In the genomic region with DNA sequence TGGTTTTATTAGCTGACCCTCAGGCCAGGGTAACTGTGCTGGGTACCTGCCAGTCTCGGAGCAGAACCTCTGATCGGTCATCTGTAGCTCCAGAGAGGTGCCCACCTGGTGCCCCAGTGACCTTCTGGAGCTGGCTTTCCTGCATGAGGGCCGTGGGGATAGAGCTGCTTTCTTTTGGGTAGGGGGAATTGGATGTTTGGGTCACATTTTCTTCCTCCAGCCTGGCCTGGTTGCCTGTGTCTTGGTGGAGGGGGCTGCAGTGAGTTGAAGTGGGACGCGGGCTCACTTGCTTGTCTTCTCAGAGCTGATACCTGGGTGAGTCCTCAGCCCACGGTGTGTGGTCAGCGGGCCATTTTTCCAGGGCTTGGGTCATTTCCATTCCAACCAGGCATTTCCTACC, we compare ENCODE assay signal across 9 cellular contexts. TPM values are rescaled to one million over a fixed set of nuclear protein-coding genes. Genes with fewer than 3 reads are reported as not detected.
A peak's percentile ranks its signal among the peaks of the same experiment; 100 is the strongest.
DNase-seq lines count a peak whose midpoint lies in the region; ATAC-seq, FAIRE-seq and TF ChIP-seq lines count a peak whose summit lies in the region.
"Had no signal": no experiment of that assay in that cellular context is flagged by ENCODE, and none has a peak within 500 bp of the region (broad histone marks: within the 10 kb centered on the region; RNA-seq: fewer than 3 reads in every experiment).

No MANE protein-coding gene starts in this region.

- H3K27ac Mint-ChIP-seq in activated CD4-positive, alpha-beta T cell treated with anti-CD3 and anti-CD28 coated beads, Interleukin-2, amount 10 ng/mL, durations not matched to agents 7 days and 5 days, result no peak overlapping the region
- peak overlapping the region; percentile 91 for H3K27ac Mint-ChIP-seq in activated B cell treated with CpG ODN at 0.5 μM for 24 hours
- H3K27ac Mint-ChIP-seq in stimulated activated memory B cell treated with anti-CD40 and anti-IgM and Interleukin-4, amounts not matched to agents 10 μg/mL and 1 μg/mL and 100 μg/mL, for 72 hours, result peak overlapping the region; percentile 96

- H3K36me3 Mint-ChIP-seq in activated CD4-positive, alpha-beta T cell treated with anti-CD3 and anti-CD28 coated beads, Interleukin-2, amount 10 ng/mL, durations not matched to agents 7 days and 5 days (ENCODE audit: low read depth), result peaks cover 11% of the 10 kb centered on the region
- peaks cover 19% of the 10 kb centered on the region for H3K36me3 Mint-ChIP-seq in activated B cell treated with CpG ODN at 0.5 μM for 24 hours (ENCODE audit: low read depth)
- H3K36me3 Mint-ChIP-seq in stimulated activated memory B cell treated with anti-CD40 and anti-IgM and Interleukin-4, amounts not matched to agents 10 μg/mL and 1 μg/mL and 100 μg/mL, for 72 hours, result peaks cover 7% of the 10 kb centered on the region

- no peak for ATAC-seq in activated B cell treated with CpG ODN at 0.5 μM for 24 hours (ENCODE audit: low read depth)
- no peak for ATAC-seq in stimulated activated memory B cell treated with anti-CD40 and anti-IgM and Interleukin-4, amounts not matched to agents 10 μg/mL and 1 μg/mL and 100 μg/mL, for 72 hours
- no peak for ATAC-seq in HG03280 (IDR thresholded peaks at IDR 0.05; ENCODE audit: unreplicated experiment)

- peak overlapping the region; percentile 94 for H3K9ac ChIP-seq in keratinocyte (ENCODE audit: control insufficient read depth, extremely low read depth, insufficient read depth, low read length)

- no peaks in the 10 kb centered on the region for H3K27me3 ChIP-seq in keratinocyte (ENCODE audit: control insufficient read depth, extremely low read depth, insufficient read depth, low read length)

- H3K9me3 ChIP-seq in keratinocyte (ENCODE audit: control insufficient read depth, low read depth, low read length), result no peaks in the 10 kb centered on the region

- no peaks in the 10 kb centered on the region for H4K20me1 ChIP-seq in keratinocyte (ENCODE audit: control insufficient read depth, extremely low read depth, insufficient read depth, low read length)

- TF ChIP-seq CTCF in activated B cell treated with CpG ODN at 0.5 μM for 24 hours (IDR thresholded peaks at IDR 0.05) (no peak), keratinocyte (optimal IDR thresholded peaks at IDR 0.05 in 1 of 3, IDR thresholded peaks at IDR 0.05 in 1 of 3, conservative IDR thresholded peaks at IDR 0.05 in 1 of 3; ENCODE audit: extremely low read depth in 1 of 3, insufficient read depth in 2 of 3, low read length in 3 of 3) (no peak)

- H3K4me1 ChIP-seq in keratinocyte (ENCODE audit: control insufficient read depth, extremely low read depth, insufficient read depth, low read length), result peaks cover 51% of the 10 kb centered on the region

- peaks cover 71% of the 10 kb centered on the region for H3K4me1 Mint-ChIP-seq in activated CD4-positive, alpha-beta T cell treated with anti-CD3 and anti-CD28 coated beads, Interleukin-2, amount 10 ng/mL, durations not matched to agents 7 days and 5 days
- peaks cover 55% of the 10 kb centered on the region for H3K4me1 Mint-ChIP-seq in activated B cell treated with CpG ODN at 0.5 μM for 24 hours
- H3K4me1 Mint-ChIP-seq in stimulated activated memory B cell treated with anti-CD40 and anti-IgM and Interleukin-4, amounts not matched to agents 10 μg/mL and 1 μg/mL and 100 μg/mL, for 72 hours, result peaks cover 57% of the 10 kb centered on the region

- peak overlapping the region; percentile 99 for H3K27ac ChIP-seq in keratinocyte (ENCODE audit: control insufficient read depth, insufficient read depth, low read length)

- peak overlapping the region; percentile 83 for H3K4me2 ChIP-seq in keratinocyte (ENCODE audit: control insufficient read depth, extremely low read depth, insufficient read depth, low read depth, low read length)

- intact Hi-C loops in activated B cell treated with CpG ODN at 0.5 μM for 24 hours (cut with micrococcal nuclease), result loop anchor here (2.0 to 5.0 kb wide), 3 partner anchors 105 to 229 kb away; a partner anchor contains a TSS

- H3K4me3 ChIP-seq in keratinocyte (ENCODE audit: control insufficient read depth in 2 of 3, extremely low read depth in 1 of 3, insufficient read depth in 2 of 3, low read depth in 1 of 3, low read length in 3 of 3), result peak overlapping the region in 2 of 3 experiments; percentile 48 to 52

- CTCF ChIA-PET in activated CD4-positive, alpha-beta T cell treated with anti-CD3 and anti-CD28 coated beads, Interleukin-2, amount 10 ng/mL, durations not matched to agents 7 days and 5 days (lab: Charles Lee), result interaction anchor here (1.3 to 2.5 kb wide), 3 partner anchors 10 to 13 kb away, joined by 3 to 11 read pairs (median 3); no protein-coding TSS in a partner anchor
- CTCF ChIA-PET in activated B cell treated with CpG ODN at 0.5 μM for 24 hours (lab: Charles Lee), result interaction anchor here (2.1 kb wide), 1 partner anchor 67 kb away, joined by 10 read pairs; no protein-coding TSS in a partner anchor

- peaks cover 48% of the 10 kb centered on the region for H3K79me2 ChIP-seq in keratinocyte (ENCODE audit: control insufficient read depth, insufficient read depth, low read length)

- H3K9me1 ChIP-seq in keratinocyte (ENCODE audit: control insufficient read depth, extremely low read depth, insufficient read depth, low read length), result peaks cover 8% of the 10 kb centered on the region

- H2AFZ ChIP-seq in keratinocyte (ENCODE audit: control insufficient read depth, low read length), result no peak overlapping the region

- no peak for DNase-seq in activated CD4-positive, alpha-beta T cell treated with anti-CD3 and anti-CD28 coated beads, Interleukin-2, amount 10 ng/mL, durations not matched to agents 7 days and 5 days
- no peak for DNase-seq in activated CD4-positive, alpha-beta T cell treated with anti-CD3 and anti-CD28 coated beads for 1 hour
- no peak for DNase-seq in activated B cell treated with CpG ODN at 0.5 μM for 24 hours
- no peak for DNase-seq in keratinocyte (ENCODE audit: low read depth, low spot score)
- no peak for DNase-seq in NCI-H187 (lab: John Stamatoyannopoulos, UW)
- no peak for DNase-seq in medulla oblongata (ENCODE audit: extremely low spot score)

- no peaks in the 10 kb centered on the region for H3K9me3 Mint-ChIP-seq in activated CD4-positive, alpha-beta T cell treated with anti-CD3 and anti-CD28 coated beads, Interleukin-2, amount 10 ng/mL, durations not matched to agents 7 days and 5 days
- no peaks in the 10 kb centered on the region for H3K9me3 Mint-ChIP-seq in activated B cell treated with CpG ODN at 0.5 μM for 24 hours
- no peaks in the 10 kb centered on the region for H3K9me3 Mint-ChIP-seq in stimulated activated memory B cell treated with anti-CD40 and anti-IgM and Interleukin-4, amounts not matched to agents 10 μg/mL and 1 μg/mL and 100 μg/mL, for 72 hours

- peaks cover 0 to 12% of the 10 kb centered on the region in 2 experiments for H3K36me3 ChIP-seq in keratinocyte (ENCODE audit: control insufficient read depth in 2 of 2, extremely low read depth in 1 of 2, insufficient read depth in 2 of 2, low read length in 2 of 2)

- H3K27me3 Mint-ChIP-seq in activated CD4-positive, alpha-beta T cell treated with anti-CD3 and anti-CD28 coated beads, Interleukin-2, amount 10 ng/mL, durations not matched to agents 7 days and 5 days, result no peaks in the 10 kb centered on the region
- no peaks in the 10 kb centered on the region for H3K27me3 Mint-ChIP-seq in activated B cell treated with CpG ODN at 0.5 μM for 24 hours
- no peaks in the 10 kb centered on the region for H3K27me3 Mint-ChIP-seq in stimulated activated memory B cell treated with anti-CD40 and anti-IgM and Interleukin-4, amounts not matched to agents 10 μg/mL and 1 μg/mL and 100 μg/mL, for 72 hours

- H3K4me3 Mint-ChIP-seq in activated CD4-positive, alpha-beta T cell treated with anti-CD3 and anti-CD28 coated beads, Interleukin-2, amount 10 ng/mL, durations not matched to agents 7 days and 5 days, result peak overlapping the region; percentile 81
- peak overlapping the region; percentile 91 for H3K4me3 Mint-ChIP-seq in activated B cell treated with CpG ODN at 0.5 μM for 24 hours
- peak overlapping the region; percentile 80 for H3K4me3 Mint-ChIP-seq in stimulated activated memory B cell treated with anti-CD40 and anti-IgM and Interleukin-4, amounts not matched to agents 10 μg/mL and 1 μg/mL and 100 μg/mL, for 72 hours

- dilution Hi-C loops in keratinocyte (cut with MboI; ENCODE audit: extremely low pct_ligation_motif_present, low sequenced_read_pairs), result no loop called here

- POLR2A ChIA-PET in activated CD4-positive, alpha-beta T cell treated with anti-CD3 and anti-CD28 coated beads, Interleukin-2, amount 10 ng/mL, durations not matched to agents 7 days and 5 days (lab: Charles Lee), result no interaction called here
- POLR2A ChIA-PET in activated B cell treated with CpG ODN at 0.5 μM for 24 hours (lab: Charles Lee), result interaction anchor here (0.8 to 5.3 kb wide), 8 partner anchors 10 to 110 kb away, joined by 3 to 73 read pairs (median 13); a partner anchor contains a TSS

- FAIRE-seq in keratinocyte (lab: Jason Lieb, UNC), result no peak
- FAIRE-seq: A204.1 had no signal

RNA-seq across cellular contexts. Expression of a gene that starts 2.6 kb away (rescaled TPM):
- 10 to 100 TPM; 24.4 to 26.6 TPM for total RNA-seq in activated CD4-positive, alpha-beta T cell treated with anti-CD3 and anti-CD28 coated beads, Interleukin-2, amount 10 ng/mL, durations not matched to agents 7 days and 5 days
- total RNA-seq in activated B cell treated with CpG ODN at 0.5 μM for 24 hours, result 36.2 and 45.5 TPM in 2 replicates
- 3.9 to 5.4 TPM (median 4.5 TPM) in 3 replicates for polyA plus RNA-seq in keratinocyte
- polyA plus RNA-seq in keratinocyte (2011; ENCODE audit: low read depth), result 4.9 TPM
- polyA plus RNA-seq in keratinocyte (2011; cell fraction: cytosol; rRNA removed), result 4.8 and 6.2 TPM in 2 replicates
- 15.1 and 18.4 TPM in 2 replicates for polyA plus RNA-seq in keratinocyte (2011; cell fraction: nucleus; rRNA removed)
- polyA plus RNA-seq in keratinocyte (2012; ENCODE audit: low replicate concordance), result 18.9 and 20.7 TPM in 2 replicates
- polyA minus RNA-seq in keratinocyte, result 11.3 to 32.5 TPM (median 11.8 TPM) in 3 replicates
- polyA minus RNA-seq in keratinocyte (2011; cell fraction: cytosol; rRNA and poly(A)+ RNA removed), result 12.9 TPM
- 9.6 and 13.2 TPM in 2 replicates for polyA minus RNA-seq in keratinocyte (2011; cell fraction: nucleus; rRNA and poly(A)+ RNA removed)
